ENCODE assay signal across 9 cellular contexts in the genomic region with DNA sequence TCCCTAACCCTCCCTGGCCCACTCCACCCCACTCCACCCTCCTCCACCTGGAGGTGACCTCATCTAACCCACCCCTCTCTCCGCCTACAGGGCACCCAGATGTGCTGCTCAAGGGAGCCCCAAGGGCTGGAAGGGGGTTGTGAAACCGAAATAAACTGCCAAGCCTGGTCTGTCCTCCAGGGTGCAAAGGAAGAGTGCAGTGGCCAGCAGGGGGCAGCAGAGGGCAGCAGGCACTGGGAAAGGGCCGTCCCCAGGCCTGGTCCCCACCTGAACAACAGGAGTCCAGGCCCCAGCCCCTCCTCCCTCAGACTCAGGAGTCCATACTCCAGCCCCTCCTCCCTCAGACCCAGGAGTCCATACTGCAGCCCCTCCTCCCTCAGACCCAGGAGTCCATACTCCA. TPM values are rescaled to one million over a fixed set of nuclear protein-coding genes. Genes with fewer than 3 reads are reported as not detected.
DNase-seq lines count a peak whose midpoint lies in the region; ATAC-seq and TF ChIP-seq lines count a peak whose summit lies in the region.
"Had no signal": no experiment of that assay in that cellular context is flagged by ENCODE, and none has a peak within 500 bp of the region (broad histone marks: within the 10 kb centered on the region; RNA-seq: fewer than 3 reads in every experiment).

No MANE protein-coding gene starts in this region.

- intact Hi-C loops in MCF 10A (cut with micrococcal nuclease) = loop anchor here (2.0 kb wide), 1 partner anchor 44 kb away; no protein-coding TSS in a partner anchor

- ATAC-seq in DND-41 (ENCODE audit: insufficient read depth, low read depth) = peak; percentile 97
- ATAC-seq in HG02588 (IDR thresholded peaks at IDR 0.05; ENCODE audit: unreplicated experiment) = peak; percentile 70
- no peak for ATAC-seq in HG03378 (IDR thresholded peaks at IDR 0.05; ENCODE audit: unreplicated experiment)

- peaks cover 19% of the 10 kb centered on the region for H3K36me3 Mint-ChIP-seq in MCF 10A (ENCODE audit: insufficient read depth, unreplicated experiment)

- no peak overlapping the region for H2AFZ ChIP-seq in DND-41 (ENCODE audit: low read depth, low read length)

- H3K4me3 ChIP-seq in DND-41 (ENCODE audit: low read depth in 1 of 2, low read length in 2 of 2) = no peak overlapping the region
- H3K4me3 ChIP-seq in WI38 (ENCODE audit: low read depth, low read length) = no peak overlapping the region

- H3K4me1 Mint-ChIP-seq in MCF 10A (ENCODE audit: insufficient read depth, unreplicated experiment) = no peaks in the 10 kb centered on the region

- H3K27ac Mint-ChIP-seq in MCF 10A (ENCODE audit: low read depth, unreplicated experiment) = no peak overlapping the region

- H3K27ac ChIP-seq in DND-41 (ENCODE audit: low read length) = no peak overlapping the region

- BruUV-seq in MCF 10A (replicated peaks; lab: Mats Ljungman, UMichigan) = no TSS peak

- no peak overlapping the region for H3K4me3 Mint-ChIP-seq in MCF 10A (ENCODE audit: unreplicated experiment)

- TF ChIP-seq CTCF in DND-41 (IDR thresholded peaks at IDR 0.05; ENCODE audit: borderline replicate concordance, extremely low read depth, low read length, poor library complexity, severe bottlenecking) (peak; percentile 93), WI38 (IDR thresholded peaks at IDR 0.05; ENCODE audit: low read depth, low read length) (peak; percentile 97), MCF 10A (IDR thresholded peaks at IDR 0.05; ENCODE audit: unreplicated experiment) (peak; percentile 95)

- no peak overlapping the region for H3K4me2 ChIP-seq in DND-41 (ENCODE audit: insufficient read depth, low read length)

- H3K36me3 ChIP-seq in DND-41 (ENCODE audit: insufficient read depth, low read length) = no peaks in the 10 kb centered on the region

- no peaks in the 10 kb centered on the region for H4K20me1 ChIP-seq in DND-41 (ENCODE audit: insufficient read depth, low read length)

- H3K79me2 ChIP-seq in DND-41 (ENCODE audit: insufficient read depth, low read length) = no peaks in the 10 kb centered on the region

- H3K27me3 Mint-ChIP-seq in MCF 10A (ENCODE audit: insufficient read depth, unreplicated experiment) = no peaks in the 10 kb centered on the region

- no peak overlapping the region for H3K9ac ChIP-seq in DND-41 (ENCODE audit: low read depth, low read length)

- CTCF ChIA-PET in MCF 10A (lab: Yijun Ruan, JAX) = no interaction called here

- DNase-seq in DND-41 = peak; percentile 81
- peak; percentile 47 for DNase-seq in NCI-H2171 treated with DMSO at 0.1 percent for 48 hours (lab: John Stamatoyannopoulos, UW)
- DNase-seq in MCF 10A (ENCODE audit: unreplicated experiment) = peak; percentile 84
- peak; percentile 92 for DNase-seq in islet precursor cell
- peak; percentile 70 for DNase-seq in stimulated activated CD4-positive, alpha-beta T cell treated with anti-CD3 and anti-CD28 coated beads, Interleukin-2, amount 100 ng/mL, for 4 hours (ENCODE audit: low read depth)

- no peaks in the 10 kb centered on the region for H3K9me3 ChIP-seq in DND-41 (ENCODE audit: insufficient read depth, low read length, severe bottlenecking)

- POLR2A ChIA-PET in MCF 10A (lab: Yijun Ruan, JAX) = no interaction called here

- no peaks in the 10 kb centered on the region for H3K9me3 Mint-ChIP-seq in MCF 10A (ENCODE audit: unreplicated experiment)

- no peaks in the 10 kb centered on the region for H3K27me3 ChIP-seq in DND-41 (ENCODE audit: insufficient read depth, low read length, poor library complexity)

- no peaks in the 10 kb centered on the region for H3K4me1 ChIP-seq in DND-41 (ENCODE audit: insufficient read depth, low read length)

RNA-seq across cellular contexts. Expression of a gene that starts 8.4 kb away (rescaled TPM):
- 2.9 and 5.0 TPM in 2 replicates for total RNA-seq in MCF 10A (2022)

RNA-seq across cellular contexts. Expression of a gene that starts 22.8 kb away (rescaled TPM):
- 9.6 and 14.6 TPM in 2 replicates for total RNA-seq in MCF 10A (2022)
- total RNA-seq: frontal cortex had no signal

RNA-seq across cellular contexts. Expression of a gene that starts 45.6 kb away (rescaled TPM):
- 46.5 and 56.7 TPM in 2 replicates for total RNA-seq in MCF 10A (2022)

RNA-seq across cellular contexts. Expression of a gene that starts 52.0 kb away (rescaled TPM):
- total RNA-seq in MCF 10A (2022) = 24.4 and 32.1 TPM in 2 replicates
